ENCODE assay signal across 8 cellular contexts in the genomic region with DNA sequence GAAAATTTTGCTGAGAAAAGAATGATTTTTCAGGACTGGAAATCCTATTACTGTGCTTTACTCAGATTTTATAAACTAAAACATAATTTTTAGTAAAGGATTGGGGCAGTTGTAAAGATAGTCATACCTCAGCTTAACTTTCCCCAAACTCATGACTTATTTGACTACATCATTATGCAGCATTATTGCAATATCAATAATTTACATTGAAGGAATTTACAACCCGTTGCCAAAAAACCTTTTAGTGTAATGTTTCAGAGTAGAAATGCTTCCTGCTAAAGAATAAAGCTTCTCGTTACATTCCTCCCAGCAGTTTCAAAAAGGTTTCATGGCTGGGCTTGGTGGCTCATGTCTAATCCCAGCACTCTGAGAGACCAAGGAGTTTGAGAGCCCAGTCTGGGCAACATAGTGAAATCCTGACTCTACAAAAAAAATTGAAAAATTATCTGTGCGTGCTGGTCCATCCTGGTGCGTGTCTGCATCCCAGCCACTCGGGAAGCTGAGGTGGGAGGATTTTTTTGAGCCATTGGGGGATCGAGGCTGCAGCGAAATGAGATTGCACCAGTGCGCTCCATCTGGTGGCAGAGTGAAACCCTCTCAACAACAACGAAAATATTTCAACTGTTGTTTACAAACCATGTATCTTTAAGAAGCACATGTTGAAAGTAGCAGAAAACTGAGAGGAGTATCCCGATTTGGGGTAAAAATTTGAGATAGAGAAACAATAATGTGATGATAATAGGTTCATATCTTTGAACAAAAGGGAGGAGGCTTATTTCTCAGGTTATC. TPM values are rescaled to one million over a fixed set of nuclear protein-coding genes. Genes with fewer than 3 reads are reported as not detected.
DNase-seq lines count a peak whose midpoint lies in the region; ATAC-seq and TF ChIP-seq lines count a peak whose summit lies in the region.

No MANE protein-coding gene starts in this region.

- H3K27ac Mint-ChIP-seq in memory B cell, result peak overlapping the region; percentile 58

- TF ChIP-seq EP300 in upper lobe of left lung (IDR thresholded peaks at IDR 0.05), result no peak

- ATAC-seq in RWPE2 (ENCODE audit: low read depth), result no peak
- ATAC-seq in memory B cell (ENCODE audit: low read depth), result no peak
- no peak for ATAC-seq in upper lobe of left lung (ENCODE audit: low FRiP score in 2 of 2)
- ATAC-seq in activated CD4-positive, CD25-positive, alpha-beta regulatory T cell treated with anti-CD3 and anti-CD28 coated beads, Interleukin-2, amount 50 U/mL, for 24 hours, result no peak

- no peaks in the 10 kb centered on the region for H3K27me3 Mint-ChIP-seq in memory B cell

- no peaks in the 10 kb centered on the region for H3K9me3 Mint-ChIP-seq in memory B cell

- no peak overlapping the region for H3K27ac ChIP-seq in ACC112 (ENCODE audit: low read depth, low read length)
- H3K27ac ChIP-seq in RWPE2 (ENCODE audit: poor library complexity, severe bottlenecking), result peak overlapping the region; percentile 23
- peak overlapping the region in 1 of 4 donors; percentile 13 for H3K27ac ChIP-seq in upper lobe of left lung

- no peaks in the 10 kb centered on the region for H3K9me3 ChIP-seq in RWPE2 (ENCODE audit: severe bottlenecking)
- H3K9me3 ChIP-seq in upper lobe of left lung, result no peaks in the 10 kb centered on the region

- WGBS in upper lobe of left lung, 2 donors, result 22 to 25% methylated on average over 10 of the region's 10 CpGs

- 0 out of 2 replicates have a peak, but pooled peaks cover 3% of the 10 kb centered on the region for H3K36me3 ChIP-seq in ACC112 (ENCODE audit: insufficient read depth, low read length)
- H3K36me3 ChIP-seq in RWPE2 (ENCODE audit: low read depth), result peaks cover 50% of the 10 kb centered on the region
- no peaks in the 10 kb centered on the region for H3K36me3 ChIP-seq in upper lobe of left lung

- H3K4me3 Mint-ChIP-seq in memory B cell, result peak overlapping the region; percentile 69

- H3K4me1 ChIP-seq in ACC112 (ENCODE audit: control insufficient read depth, insufficient read depth, low read length, unreplicated experiment) (peaks cover 53% of the 10 kb centered on the region), RWPE2 (ENCODE audit: insufficient read depth, poor library complexity, severe bottlenecking) (peaks cover 46% of the 10 kb centered on the region), upper lobe of left lung (peaks cover 56 to 73% (median 66%) of the 10 kb centered on the region in 4 donors)

- TF ChIP-seq CTCF in RWPE2 (IDR thresholded peaks at IDR 0.05; ENCODE audit: poor library complexity, severe bottlenecking), result peak; percentile 67
- peak in 5 of 6 experiments; percentile 17 to 47 (median 37) for TF ChIP-seq CTCF in upper lobe of left lung (IDR thresholded peaks at IDR 0.05)

- DNase-seq in RWPE2 (ENCODE audit: low spot score) (no peak), cerebellum (ENCODE audit: low spot score) (peak; percentile 43), memory B cell (ENCODE audit: low spot score in 2 of 2) (peak in 1 of 2 donors; percentile 26), upper lobe of left lung (peak in 1 of 2 donors; percentile 33), NCI-H446 treated with DMSO at 0.1 percent for 48 hours (lab: John Stamatoyannopoulos, UW) (no peak)

- no peaks in the 10 kb centered on the region for H3K27me3 ChIP-seq in ACC112 (ENCODE audit: insufficient read depth, low read length)
- H3K27me3 ChIP-seq in RWPE2 (ENCODE audit: insufficient read depth, poor library complexity, severe bottlenecking), result no peaks in the 10 kb centered on the region
- no peaks in the 10 kb centered on the region for H3K27me3 ChIP-seq in upper lobe of left lung

- H3K4me3 ChIP-seq in ACC112 (ENCODE audit: low read depth, low read length) (peak overlapping the region; percentile 98), GM08714 (ENCODE audit: low read length) (peak overlapping the region; percentile 34), RWPE2 (ENCODE audit: severe bottlenecking) (peak overlapping the region; percentile 2), upper lobe of left lung (peak overlapping the region in 2 of 4 donors; percentile 8 to 9)

- H3K79me2 ChIP-seq in ACC112 (ENCODE audit: control insufficient read depth, insufficient read depth, low read length, unreplicated experiment), result peaks cover 91% of the 10 kb centered on the region

- H3K4me1 Mint-ChIP-seq in memory B cell, result peaks cover 45% of the 10 kb centered on the region

- TF ChIP-seq POLR2A in upper lobe of left lung (IDR thresholded peaks at IDR 0.05), result no peak

- no peak overlapping the region for H2AFZ ChIP-seq in ACC112 (ENCODE audit: low read length, unreplicated experiment)

- peaks cover 1% of the 10 kb centered on the region for H3K36me3 Mint-ChIP-seq in memory B cell

RNA-seq across cellular contexts. Expression of a gene that starts 4.4 kb away (rescaled TPM):
- 71.0 TPM for total RNA-seq in cerebellum
- 100 to 1,000 TPM in 2 of 6 donors, 10 to 100 TPM in 4; 57.2 to 132 (median 67.9) TPM for total RNA-seq in upper lobe of left lung
